Comparison of ENCODE assay signal across 21 cellular contexts in genomic region chr16:17773698-17774101, GRCh38.
A peak's percentile ranks its signal among the peaks of the same experiment; 100 is the strongest.
DNase-seq lines count a peak whose midpoint lies in the region; ATAC-seq, FAIRE-seq and TF ChIP-seq lines count a peak whose summit lies in the region.
"Had no signal": no experiment of that assay in that cellular context is flagged by ENCODE, and none has a peak within 500 bp of the region (broad histone marks: within the 10 kb centered on the region; RNA-seq: fewer than 3 reads in every experiment).

No MANE protein-coding gene starts in this region.

- peak; percentile 47 for DNase-seq in AG20443 (ENCODE audit: low spot score)
- DNase-seq in HT1080 (ENCODE audit: low read depth), result peak; percentile 13
- DNase-seq in astrocyte (ENCODE audit: low read depth), result peak; percentile 51
- peak in 34 of 42 donors; percentile 12 to 72 (median 40) for DNase-seq in head of caudate nucleus
- DNase-seq in 8988T, result no peak
- DNase-seq in COLO668 (lab: John Stamatoyannopoulos, UW; ENCODE audit: unreplicated experiment), result no peak
- no peak for DNase-seq in activated CD4-positive, CD25-positive, alpha-beta regulatory T cell (lab: John Stamatoyannopoulos, UW)
- DNase-seq: activated CD4-positive, alpha-beta T cell treated with anti-CD3 and anti-CD28 coated beads for 4 hours; activated naive CD4-positive, alpha-beta T cell treated with anti-CD3 and anti-CD28 coated beads, Interleukin-2, amount 10 ng/mL, durations not matched to agents 7 days and 5 days; C1 segment of cervical spinal cord; DND-41; effector CD8-positive, alpha-beta T cell; lower lobe of right lung; SHP77 treated with DMSO at 0.1 percent for 48 hours; spleen; transverse colon had no signal

- H3K4me3 ChIP-seq in astrocyte (ENCODE audit: insufficient read depth, low read depth, low read length), result no peak overlapping the region
- H3K4me3 ChIP-seq: cardiac muscle cell, lower lobe of right lung, spleen, transverse colon had no signal

- H3K4me1 Mint-ChIP-seq in astrocyte (ENCODE audit: low read depth, unreplicated experiment), result peaks cover 10% of the 10 kb centered on the region
- H3K4me1 Mint-ChIP-seq: activated naive CD4-positive, alpha-beta T cell treated with anti-CD3 and anti-CD28 coated beads, Interleukin-2, amount 10 ng/mL, durations not matched to agents 7 days and 5 days; stimulated activated effector memory CD8-positive, alpha-beta T cell treated with anti-CD3 and anti-CD28 coated beads, Interleukin-12 subunit alpha, Interleukin-12 subunit beta, amount 100 ng/mL, for 72 hours had no signal

- H3K9ac ChIP-seq in astrocyte (ENCODE audit: low read length), result no peak overlapping the region

- H3K9me3 ChIP-seq in astrocyte (ENCODE audit: insufficient read depth, low read depth, low read length), result no peaks in the 10 kb centered on the region
- H3K9me3 ChIP-seq: lower lobe of right lung, transverse colon had no signal

- H3K36me3 ChIP-seq in astrocyte (ENCODE audit: insufficient read depth, low read length), result no peaks in the 10 kb centered on the region
- H3K36me3 ChIP-seq: cardiac muscle cell, lower lobe of right lung, spleen, transverse colon had no signal

- peaks cover 8% of the 10 kb centered on the region for H3K27me3 Mint-ChIP-seq in astrocyte (ENCODE audit: low read depth, unreplicated experiment)
- H3K27me3 Mint-ChIP-seq: activated naive CD4-positive, alpha-beta T cell treated with anti-CD3 and anti-CD28 coated beads, Interleukin-2, amount 10 ng/mL, durations not matched to agents 7 days and 5 days had no signal

- H3K4me3 Mint-ChIP-seq in astrocyte (ENCODE audit: unreplicated experiment), result no peak overlapping the region
- H3K4me3 Mint-ChIP-seq: activated naive CD4-positive, alpha-beta T cell treated with anti-CD3 and anti-CD28 coated beads, Interleukin-2, amount 10 ng/mL, durations not matched to agents 7 days and 5 days; stimulated activated effector memory CD8-positive, alpha-beta T cell treated with anti-CD3 and anti-CD28 coated beads, Interleukin-12 subunit alpha, Interleukin-12 subunit beta, amount 100 ng/mL, for 72 hours had no signal

- intact Hi-C loops in head of caudate nucleus (cut with DNase I), result no loop called here

- H3K27ac ChIP-seq in astrocyte (ENCODE audit: low read depth, low read length), result no peak overlapping the region
- H3K27ac ChIP-seq: cardiac muscle cell, foreskin keratinocyte, lower lobe of right lung, spleen, transverse colon had no signal

- H4K20me1 ChIP-seq in astrocyte (ENCODE audit: insufficient read depth, low read length), result no peaks in the 10 kb centered on the region

- H3K36me3 Mint-ChIP-seq in astrocyte (ENCODE audit: low read depth, unreplicated experiment), result no peaks in the 10 kb centered on the region
- H3K36me3 Mint-ChIP-seq: activated naive CD4-positive, alpha-beta T cell treated with anti-CD3 and anti-CD28 coated beads, Interleukin-2, amount 10 ng/mL, durations not matched to agents 7 days and 5 days; stimulated activated effector memory CD8-positive, alpha-beta T cell treated with anti-CD3 and anti-CD28 coated beads, Interleukin-12 subunit alpha, Interleukin-12 subunit beta, amount 100 ng/mL, for 72 hours had no signal

- H3K9me3 Mint-ChIP-seq in astrocyte (ENCODE audit: unreplicated experiment), result peaks cover 6% of the 10 kb centered on the region

- H3K27me3 ChIP-seq in astrocyte (ENCODE audit: insufficient read depth, low read length), result no peaks in the 10 kb centered on the region
- H3K27me3 ChIP-seq: cardiac muscle cell, foreskin keratinocyte, transverse colon had no signal

- no peak overlapping the region for H2AFZ ChIP-seq in astrocyte (ENCODE audit: low read depth, low read length)

- no peak for FAIRE-seq in astrocyte (lab: Jason Lieb, UNC)

- no peak overlapping the region for H3K4me2 ChIP-seq in astrocyte (ENCODE audit: low read length)

- no peak overlapping the region for H3K27ac Mint-ChIP-seq in astrocyte (ENCODE audit: unreplicated experiment)
- H3K27ac Mint-ChIP-seq: activated naive CD4-positive, alpha-beta T cell treated with anti-CD3 and anti-CD28 coated beads, Interleukin-2, amount 10 ng/mL, durations not matched to agents 7 days and 5 days; progenitor cell of endocrine pancreas; stimulated activated effector memory CD8-positive, alpha-beta T cell treated with anti-CD3 and anti-CD28 coated beads, Interleukin-12 subunit alpha, Interleukin-12 subunit beta, amount 100 ng/mL, for 72 hours had no signal

- ATAC-seq in HG03039 (IDR thresholded peaks at IDR 0.05; ENCODE audit: unreplicated experiment), result no peak
- ATAC-seq: foreskin keratinocyte; lower lobe of right lung; stimulated activated effector memory CD8-positive, alpha-beta T cell treated with anti-CD3 and anti-CD28 coated beads, Interleukin-12 subunit alpha, Interleukin-12 subunit beta, amount 100 ng/mL, for 72 hours had no signal

- H3K79me2 ChIP-seq in astrocyte (ENCODE audit: insufficient read depth, low read length), result no peaks in the 10 kb centered on the region

- H3K4me1 ChIP-seq in astrocyte (ENCODE audit: insufficient read depth, low read length), result peaks cover 5% of the 10 kb centered on the region
- H3K4me1 ChIP-seq: foreskin keratinocyte, lower lobe of right lung, transverse colon had no signal

- no peak for TF ChIP-seq CTCF in astrocyte (IDR thresholded peaks at IDR 0.05; ENCODE audit: insufficient read depth, low read depth, low read length)

Comparison
In these comparisons a context has a peak if more than half of its experiments do, and no peak if none do; other contexts are left out.
1. DNase-seq: peak in AG20443 (single experiment), HT1080 (single experiment), astrocyte (single experiment) and head of caudate nucleus (34 of 42); none in 8988T (single experiment), COLO668 (single experiment) and activated CD4-positive, CD25-positive, alpha-beta regulatory T cell (0 of 4).